8 cellular contexts compared by ENCODE assay signal in the genomic region with DNA sequence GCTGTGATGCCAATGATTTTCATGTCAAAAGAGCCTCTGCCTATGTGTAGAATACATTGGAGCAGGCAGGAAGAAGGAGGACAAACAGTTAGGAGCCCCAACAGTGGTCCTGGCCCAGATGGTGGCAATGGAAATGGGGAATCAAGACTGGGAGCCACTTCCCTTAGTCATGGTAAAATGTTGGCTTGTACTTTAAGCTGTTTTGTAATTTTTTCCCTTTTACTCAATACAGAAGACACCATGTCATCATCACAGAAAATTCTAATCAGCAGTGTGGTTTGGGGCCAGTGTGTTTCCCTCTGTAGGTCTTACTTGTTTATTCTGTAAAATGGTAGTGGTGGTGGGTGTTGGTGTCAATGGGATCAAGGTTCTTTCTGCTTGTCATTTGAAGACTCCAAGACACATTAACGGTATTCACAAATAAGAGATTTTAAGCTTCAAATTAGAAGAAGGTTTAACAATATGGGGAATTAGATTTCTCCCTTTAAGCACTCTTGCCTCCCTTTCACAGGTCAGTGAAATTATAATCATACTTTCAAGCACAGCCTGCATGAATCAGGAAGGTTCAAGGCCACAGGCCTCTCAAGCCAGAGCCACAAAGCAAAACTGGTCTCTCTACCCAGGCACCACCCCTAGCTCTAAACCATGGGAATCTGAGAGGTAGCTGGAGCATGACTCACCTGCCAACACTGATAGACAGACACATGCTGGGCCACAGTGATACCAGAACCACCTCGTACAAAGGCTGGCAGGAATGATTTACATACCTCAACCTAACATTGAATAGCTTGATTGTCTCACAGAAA. TPM values are rescaled to one million over a fixed set of nuclear protein-coding genes. Genes with fewer than 3 reads are reported as not detected.
DNase-seq lines count a peak whose midpoint lies in the region; ATAC-seq and TF ChIP-seq lines count a peak whose summit lies in the region.

No MANE protein-coding gene starts in this region.

- no peak overlapping the region for H3K56ac ChIP-seq in IMR-90 (ENCODE audit: extremely low read depth, insufficient read depth, low read length)

- no peak overlapping the region for H3K9ac ChIP-seq in IMR-90 (ENCODE audit: low read depth, low read length)

- DNase-seq in left ventricle myocardium superior (no peak), Right ventricle myocardium superior (no peak), IMR-90 (peak; percentile 48), amniotic epithelial cell (ENCODE audit: low read depth) (peak; percentile 87), psoas muscle (no peak), NCI-H2081 (lab: John Stamatoyannopoulos, UW) (no peak), thyroid gland (no peak), foreskin melanocyte (no peak)

- no peak overlapping the region for H3K27ac ChIP-seq in IMR-90 (ENCODE audit: insufficient read depth, low read length)
- H3K27ac ChIP-seq in psoas muscle, result no peak overlapping the region
- H3K27ac ChIP-seq in thyroid gland, result no peak overlapping the region

- H3K27me3 ChIP-seq in IMR-90 (ENCODE audit: control insufficient read depth, insufficient read depth, low read length) (no peaks in the 10 kb centered on the region), psoas muscle (ENCODE audit: insufficient read depth in 3 of 3, low read length in 2 of 3) (no peaks in the 10 kb centered on the region), thyroid gland (no peaks in the 10 kb centered on the region)

- dilution Hi-C loops in IMR-90 (cut with HindIII; ENCODE audit: low sequenced_read_pairs, unreplicated experiment), result no loop called here

- H3K36me3 ChIP-seq in IMR-90 (ENCODE audit: control insufficient read depth, insufficient read depth, low read length) (peaks cover 18% of the 10 kb centered on the region), psoas muscle (ENCODE audit: insufficient read depth in 1 of 2, low read depth in 1 of 2) (peaks cover 0 to 21% of the 10 kb centered on the region in 2 donors), thyroid gland (peaks cover 0 to 4% of the 10 kb centered on the region in 2 donors)

- H3K9me3 ChIP-seq in IMR-90 (ENCODE audit: control insufficient read depth, insufficient read depth, low read length) (no peaks in the 10 kb centered on the region), psoas muscle (no peaks in the 10 kb centered on the region), thyroid gland (no peaks in the 10 kb centered on the region)

- TF ChIP-seq POLR2A in IMR-90 (IDR thresholded peaks at IDR 0.05; ENCODE audit: low read depth, low read length) (no peak), thyroid gland (IDR thresholded peaks at IDR 0.05) (no peak)

- no peak overlapping the region for H2AK5ac ChIP-seq in IMR-90 (ENCODE audit: low read depth, low read length)

- H4K5ac ChIP-seq in IMR-90 (ENCODE audit: low read depth, low read length), result no peak overlapping the region

- no peak overlapping the region for H2BK5ac ChIP-seq in IMR-90 (ENCODE audit: low read depth, low read length, poor library complexity, severe bottlenecking)

- intact Hi-C loops in left ventricle myocardium superior (cut with micrococcal nuclease) (no loop called here), Right ventricle myocardium superior (cut with DNase I) (no loop called here), IMR-90 (cut with micrococcal nuclease) (no loop called here), psoas muscle (cut with DNase I) (no loop called here), thyroid gland (cut with DNase I) (no loop called here)

- peaks cover 27% of the 10 kb centered on the region; the same call in 1 of the 2 replicates for H4K20me1 ChIP-seq in IMR-90 (ENCODE audit: insufficient read depth, low read length)

- no peak for TF ChIP-seq RAD21 in IMR-90 (IDR thresholded peaks at IDR 0.05; ENCODE audit: low read length)

- no peak overlapping the region for H4K91ac ChIP-seq in IMR-90 (ENCODE audit: insufficient read depth, low read depth, low read length)

- no CpG with 5 or more reads among the region's 2 CpGs for WGBS in IMR-90 (ENCODE audit: extremely low coverage in 2 of 2, insufficient read length in 1 of 2), 2 experiments
- WGBS in psoas muscle, 3 donors, result 76 to 89% (median 84%) methylated on average over 2 of the region's 2 CpGs
- 88 to 97% methylated on average over 2 of the region's 2 CpGs for WGBS in thyroid gland, 2 donors

- peaks cover 23 to 47% of the 10 kb centered on the region in 2 experiments for H3K79me1 ChIP-seq in IMR-90 (ENCODE audit: low read depth in 1 of 2, low read length in 2 of 2)

- no peak overlapping the region; the same call in 2 of the 3 replicates for H2BK15ac ChIP-seq in IMR-90 (ENCODE audit: low read depth, low read length)

- H2BK20ac ChIP-seq in IMR-90 (ENCODE audit: low read depth, low read length), result no peak overlapping the region

- no peak overlapping the region for H4K8ac ChIP-seq in IMR-90 (ENCODE audit: low read depth in 2 of 2, low read length in 2 of 2)

- no peak overlapping the region for H3K18ac ChIP-seq in IMR-90 (ENCODE audit: low read depth, low read length)

- BruUV-seq in IMR-90 (replicated peaks; lab: Mats Ljungman, UMichigan), result no TSS peak

- POLR2A ChIA-PET in IMR-90 (lab: Charles Lee; ENCODE audit: unreplicated experiment), result no interaction called here

- no peak overlapping the region for H3K4me2 ChIP-seq in IMR-90 (ENCODE audit: low read depth, low read length)

- H3K4me3 ChIP-seq in IMR-90 (ENCODE audit: insufficient read depth, low read depth, low read length) (no peak overlapping the region), psoas muscle (no peak overlapping the region), thyroid gland (replicated peaks in 1 of 3) (no peak overlapping the region)

- no peak overlapping the region for H3K4ac ChIP-seq in IMR-90 (ENCODE audit: low read depth, low read length)

- no peak overlapping the region for H2AFZ ChIP-seq in IMR-90 (replicated peaks; ENCODE audit: low read length, poor library complexity)

- H2AK9ac ChIP-seq in IMR-90 (replicated peaks; ENCODE audit: low read depth, low read length, poor library complexity), result no peak overlapping the region

- H3K9me1 ChIP-seq in IMR-90 (ENCODE audit: insufficient read depth, low read length), result peaks cover 10% of the 10 kb centered on the region

- H3K14ac ChIP-seq in IMR-90 (replicated peaks; ENCODE audit: low read depth, low read length), result no peak overlapping the region; the same call in 1 of the 2 replicates

- CTCF ChIA-PET in IMR-90 (lab: Yijun Ruan, JAX), result interaction anchor here (0.6 to 1.3 kb wide), 2 partner anchors 9 to 110 kb away, joined by 4 read pairs; no protein-coding TSS in a partner anchor

- peaks cover 2% of the 10 kb centered on the region for H3K4me1 ChIP-seq in IMR-90 (ENCODE audit: control insufficient read depth, insufficient read depth, low read length)
- H3K4me1 ChIP-seq in psoas muscle, result peaks cover 10% of the 10 kb centered on the region
- H3K4me1 ChIP-seq in thyroid gland, result peaks cover 6 to 17% of the 10 kb centered on the region in 2 donors

- H2BK120ac ChIP-seq in IMR-90 (ENCODE audit: low read depth, low read length), result no peak overlapping the region

- no peak for TF ChIP-seq CTCF in IMR-90 (conservative IDR thresholded peaks at IDR 0.05; ENCODE audit: low read depth, low read length)
- TF ChIP-seq CTCF in psoas muscle (IDR thresholded peaks at IDR 0.05), result no peak
- no peak for TF ChIP-seq CTCF in thyroid gland (IDR thresholded peaks at IDR 0.05)

- ATAC-seq in left ventricle myocardium superior (peak; percentile 26), Right ventricle myocardium superior (ENCODE audit: poor library complexity) (no peak), IMR-90 (ENCODE audit: low read depth) (peak; percentile 39), psoas muscle (peak; percentile 38 to 77 (median 55))

- no peak overlapping the region for H3K23ac ChIP-seq in IMR-90 (ENCODE audit: low read depth, low read length)

- in situ Hi-C loops in IMR-90 (cut with MboI; ENCODE audit: low sequenced_read_pairs), result no loop called here

TF ChIP-seq in IMR-90, 13 proteins besides CTCF, POLR2A, EP300 and RAD21 (continues in another document):
- TF ChIP-seq CHD1 (IDR thresholded peaks at IDR 0.05; ENCODE audit: low read depth, low read length) (no peak), MAZ (IDR thresholded peaks at IDR 0.05; ENCODE audit: borderline replicate concordance, low read depth, low read length) (no peak), USF2 (IDR thresholded peaks at IDR 0.05; ENCODE audit: low read depth, low read length) (no peak), RFX5 (IDR thresholded peaks at IDR 0.05; ENCODE audit: low read depth, low read length) (no peak), MAFK (IDR thresholded peaks at IDR 0.05; ENCODE audit: low read depth, low read length) (no peak)

RNA-seq across cellular contexts. Expression of gene SIAH2, which starts 24.9 kb away (rescaled TPM):
- total RNA-seq in left ventricle myocardium superior, result 23.2 TPM
- 18.2 TPM for total RNA-seq in Right ventricle myocardium superior
- 24.7 and 26.1 TPM in 2 replicates for total RNA-seq in IMR-90 (2012; rRNA removed)
- 61.8 and 78.2 TPM in 2 replicates for polyA plus RNA-seq in IMR-90 (2012; rRNA removed)
- polyA plus RNA-seq in IMR-90 (2012; cell fraction: cytosol; rRNA removed), result 10.3 and 19.5 TPM in 2 replicates
- polyA plus RNA-seq in IMR-90 (2012; cell fraction: nucleus; rRNA removed; ENCODE audit: low replicate concordance), result 16.8 and 18.9 TPM in 2 replicates
- total RNA-seq in psoas muscle, result 10 to 100 TPM; 10.2 to 13.6 (median 11.7) TPM
- polyA plus RNA-seq in psoas muscle, result 10 to 100 TPM in 2 of 3 donors, 1 to 10 TPM in 1; 8.8 to 15.2 (median 13.8) TPM
- 10 to 100 TPM; 17.8 to 29.0 (median 20.4) TPM for total RNA-seq in thyroid gland

RNA-seq across cellular contexts. Expression of gene ERICH6, which starts 34.4 kb away (rescaled TPM):
- not detected for total RNA-seq in left ventricle myocardium superior
- total RNA-seq in Right ventricle myocardium superior, result not detected
- under 0.01 TPM in 1 of 2 replicates, not detected in the other for total RNA-seq in IMR-90 (2012; rRNA removed)
- not detected in 2 replicates for polyA plus RNA-seq in IMR-90 (2012; rRNA removed)
- polyA plus RNA-seq in IMR-90 (2012; cell fraction: cytosol; rRNA removed), result not detected in 2 replicates
- polyA plus RNA-seq in IMR-90 (2012; cell fraction: nucleus; rRNA removed; ENCODE audit: low replicate concordance), result 0.03 TPM in 1 of 2 replicates, not detected in the other
- total RNA-seq in psoas muscle, result not detected
- not detected for polyA plus RNA-seq in psoas muscle
- total RNA-seq in thyroid gland, result under 1 TPM in 2 of 4 donors, not detected in 2; 0.11 to 0.27 TPM

Comparison
In these comparisons a context has a peak if more than half of its experiments do, and no peak if none do; other contexts are left out.
1. DNase-seq: peak in IMR-90 (single experiment) and amniotic epithelial cell (single experiment); none in left ventricle myocardium superior (single experiment), Right ventricle myocardium superior (single experiment), psoas muscle (0 of 2), NCI-H2081 (0 of 2), thyroid gland (0 of 2) and foreskin melanocyte (single experiment).